9 cellular contexts compared by ENCODE assay signal in genomic region chr15:64990168-64990470, GRCh38. TPM values are rescaled to one million over a fixed set of nuclear protein-coding genes. Genes with fewer than 3 reads are reported as not detected.
A peak's percentile ranks its signal among the peaks of the same experiment; 100 is the strongest.
DNase-seq lines count a peak whose midpoint lies in the region; TF ChIP-seq lines count a peak whose summit lies in the region.
"Had no signal": no experiment of that assay in that cellular context is flagged by ENCODE, and none has a peak within 500 bp of the region (broad histone marks: within the 10 kb centered on the region; RNA-seq: fewer than 3 reads in every experiment).

No MANE protein-coding gene starts in this region.

- TF ChIP-seq CTCF in GM12865 (IDR thresholded peaks at IDR 0.05; ENCODE audit: insufficient read depth, low read depth, low read length, missing control alignments) (no peak), VCaP (conservative IDR thresholded peaks at IDR 0.05) (no peak), fibroblast of villous mesenchyme (IDR thresholded peaks at IDR 0.05; ENCODE audit: insufficient read depth, low read depth, low read length) (no peak), prostate gland (IDR thresholded peaks at IDR 0.05) (no peak)

- intact Hi-C loops in prostate gland (cut with DNase I): no loop called here

- H3K27ac ChIP-seq in VCaP: peak overlapping the region; percentile 93
- peak overlapping the region; percentile 93 for H3K27ac ChIP-seq in prostate gland

- H3K27me3 ChIP-seq in prostate gland (replicated peaks; ENCODE audit: insufficient read depth): no peaks in the 10 kb centered on the region

- no peaks in the 10 kb centered on the region for H3K9me3 ChIP-seq in prostate gland

- peak overlapping the region; percentile 77 for H3K4me3 ChIP-seq in GM12865 (ENCODE audit: low read depth, low read length)
- peak overlapping the region; percentile 61 for H3K4me3 ChIP-seq in fibroblast of villous mesenchyme (ENCODE audit: low read depth, low read length)
- H3K4me3 ChIP-seq in prostate gland: peak overlapping the region; percentile 92 to 97

- no peaks in the 10 kb centered on the region for H3K36me3 ChIP-seq in prostate gland

- TF ChIP-seq POLR2A in prostate gland (IDR thresholded peaks at IDR 0.05): no peak

- DNase-seq in GM12865 (ENCODE audit: low read depth): no peak
- DNase-seq in fibroblast of villous mesenchyme (ENCODE audit: low read depth): no peak
- no peak for DNase-seq in prostate gland (ENCODE audit: low spot score)
- DNase-seq in midbrain (lab: John Stamatoyannopoulos, UW): no peak
- DNase-seq in SKM-1 (lab: John Stamatoyannopoulos, UW; ENCODE audit: unreplicated experiment): no peak
- DNase-seq in putamen (ENCODE audit: low spot score): no peak
- no peak for DNase-seq in islet precursor cell

- 2% methylated on average over 9 of the region's 9 CpGs for WGBS in prostate gland

- no peaks in the 10 kb centered on the region for H3K4me1 ChIP-seq in prostate gland (replicated peaks)

RNA-seq across cellular contexts. Expression of gene SPG21, which starts 0.4 kb away (rescaled TPM):
- total RNA-seq in fibroblast of villous mesenchyme (110 and 130 TPM in 2 replicates), prostate gland (10 to 100 TPM; 95.8 to 98.8 TPM)

RNA-seq across cellular contexts. Expression of gene MTFMT, which starts 39.3 kb away (rescaled TPM):
- total RNA-seq in fibroblast of villous mesenchyme (18.0 and 30.7 TPM in 2 replicates), prostate gland (10 to 100 TPM; 31.0 to 37.9 TPM)

RNA-seq across cellular contexts. Expression of gene SLC51B, which starts 55.1 kb away (rescaled TPM):
- total RNA-seq in fibroblast of villous mesenchyme (not detected in 2 replicates), prostate gland (under 1 TPM in 1 of 2 donors, not detected in 1; 0.68 TPM)
- total RNA-seq: ureter had no signal
